19 cellular contexts compared by ENCODE assay signal in genomic region chr1:160243767-160244166, GRCh38. TPM values are rescaled to one million over a fixed set of nuclear protein-coding genes. Genes with fewer than 3 reads are reported as not detected.
"Had no signal": no experiment of that assay in that cellular context is flagged by ENCODE, and none has a peak within 500 bp of the region (broad histone marks: within the 10 kb centered on the region; RNA-seq: fewer than 3 reads in every experiment).

No MANE protein-coding gene starts in this region.

- H3K9me3 Mint-ChIP-seq: activated naive CD4-positive, alpha-beta T cell treated with anti-CD3 and anti-CD28 coated beads for 36 hours; endodermal cell; nephron; T-helper 1 cell treated with Interleukin-12 subunit alpha and Interleukin-12 subunit beta and Interleukin-4 antibody, amounts not matched to agents 30 μg/mL and 1 μg/mL, for 36 hours had no signal

- DNase-seq: activated CD4-positive, alpha-beta T cell treated with anti-CD3 and anti-CD28 coated beads for 48 hours; activated CD8-positive, alpha-beta memory T cell treated with anti-CD3 and anti-CD28 coated beads, Interleukin-2, amount 50 U/mL, for 48 hours; activated CD8-positive, alpha-beta T cell treated with anti-CD3 and anti-CD28 coated beads, Interleukin-2, amount 10 ng/mL, durations not matched to agents 7 days and 5 days; activated naive CD4-positive, alpha-beta T cell treated with anti-CD3 and anti-CD28 coated beads for 36 hours; central memory CD4-positive, alpha-beta T cell; endodermal cell; head of caudate nucleus; mesendoderm; stimulated activated CD4-positive, alpha-beta T cell treated with anti-CD3 and anti-CD28 coated beads, Interleukin-2, amount 100 ng/mL, for 48 hours; stomach had no signal

- ATAC-seq: activated CD8-positive, alpha-beta T cell treated with anti-CD3 and anti-CD28 coated beads, Interleukin-2, amount 10 ng/mL, durations not matched to agents 7 days and 5 days had no signal

- H3K27ac ChIP-seq: esophagus muscularis mucosa, stomach had no signal

- H3K4me3 ChIP-seq: esophagus muscularis mucosa, stomach, thoracic aorta had no signal

- H3K27me3 ChIP-seq: esophagus muscularis mucosa, stomach had no signal

- H3K9me3 ChIP-seq: esophagus muscularis mucosa, stomach, thoracic aorta had no signal

- H3K27ac Mint-ChIP-seq: activated CD8-positive, alpha-beta T cell treated with anti-CD3 and anti-CD28 coated beads, Interleukin-2, amount 10 ng/mL, durations not matched to agents 7 days and 5 days; activated naive CD4-positive, alpha-beta T cell treated with anti-CD3 and anti-CD28 coated beads for 36 hours; endodermal cell; T-helper 1 cell treated with Interleukin-12 subunit alpha and Interleukin-12 subunit beta and Interleukin-4 antibody, amounts not matched to agents 30 μg/mL and 1 μg/mL, for 36 hours had no signal

- H3K4me3 Mint-ChIP-seq: activated CD8-positive, alpha-beta T cell treated with anti-CD3 and anti-CD28 coated beads, Interleukin-2, amount 10 ng/mL, durations not matched to agents 7 days and 5 days; activated naive CD4-positive, alpha-beta T cell treated with anti-CD3 and anti-CD28 coated beads for 36 hours; endodermal cell; nephron; T-helper 1 cell treated with Interleukin-12 subunit alpha and Interleukin-12 subunit beta and Interleukin-4 antibody, amounts not matched to agents 30 μg/mL and 1 μg/mL, for 36 hours had no signal

RNA-seq across cellular contexts. Expression of gene CASQ1, which starts 53.4 kb away (rescaled TPM):
- total RNA-seq: activated CD8-positive, alpha-beta T cell treated with anti-CD3 and anti-CD28 coated beads, Interleukin-2, amount 10 ng/mL, durations not matched to agents 7 days and 5 days; activated naive CD4-positive, alpha-beta T cell treated with anti-CD3 and anti-CD28 coated beads for 36 hours; dermis microvascular lymphatic vessel endothelial cell; fibroblast of villous mesenchyme; liver; pulmonary artery endothelial cell had no signal
- polyA plus RNA-seq: keratinocyte, liver had no signal
